31 cellular contexts compared by ENCODE assay signal in the genomic region with DNA sequence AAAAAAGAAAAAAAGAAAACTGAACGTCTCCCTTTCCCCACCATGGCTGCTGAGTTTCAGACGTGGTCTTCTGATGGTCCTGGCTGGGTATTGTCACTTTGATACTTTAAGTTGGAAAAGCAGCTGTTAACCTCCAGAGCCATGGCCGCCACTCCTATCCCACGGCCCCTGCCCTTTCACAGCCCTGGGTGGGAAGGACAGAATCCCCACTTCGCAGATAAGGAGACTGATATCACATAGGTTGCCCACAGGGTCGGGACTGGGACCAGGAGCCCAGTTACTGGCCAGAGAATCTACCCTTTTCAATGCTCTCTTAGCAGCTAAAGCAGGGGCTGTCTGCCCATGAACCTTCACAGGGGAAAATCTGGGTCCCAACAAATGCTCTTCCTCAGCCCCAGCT. TPM values are rescaled to one million over a fixed set of nuclear protein-coding genes. Genes with fewer than 3 reads are reported as not detected.
"Had no signal": no experiment of that assay in that cellular context is flagged by ENCODE, and none has a peak within 500 bp of the region (broad histone marks: within the 10 kb centered on the region; RNA-seq: fewer than 3 reads in every experiment).

No MANE protein-coding gene starts in this region.

- H3K9me3 ChIP-seq: esophagus squamous epithelium, heart right ventricle, left lung, lower lobe of right lung, pancreas, prostate gland, suprapubic skin, tibial nerve had no signal

- H3K4me3 Mint-ChIP-seq: activated CD4-positive, alpha-beta memory T cell treated with anti-CD3 and anti-CD28 coated beads for 36 hours; activated CD4-positive, alpha-beta T cell treated with anti-CD3 and anti-CD28 coated beads, Interleukin-2, amount 10 ng/mL, durations not matched to agents 24 days and 14 days; activated naive CD4-positive, alpha-beta T cell treated with anti-CD3 and anti-CD28 coated beads, Interleukin-2, amount 10 ng/mL, durations not matched to agents 7 days and 5 days; activated naive CD8-positive, alpha-beta T cell treated with anti-CD3 and anti-CD28 coated beads, Interleukin-2, amount 10 ng/mL, durations not matched to agents 7 days and 5 days; activated T-helper 1 cell treated with anti-CD3 and anti-CD28 coated beads, Interleukin-12 subunit alpha, Interleukin-12 subunit beta, Interleukin-2, Interleukin-4 antibody, amounts not matched to agents 30 ng/mL and 10 ng/mL and 1 ng/mL, durations not matched to agents 14 hours and 24 hours and 36 hours; dendritic cell treated with granulocyte-macrophage colony-stimulating factor and Interleukin-4, amounts not matched to agents 40 ng/mL and 50 ng/mL, for 4 days; nephron had no signal

- H3K9me3 Mint-ChIP-seq: activated CD4-positive, alpha-beta memory T cell treated with anti-CD3 and anti-CD28 coated beads for 36 hours; activated CD4-positive, alpha-beta T cell treated with anti-CD3 and anti-CD28 coated beads, Interleukin-2, amount 10 ng/mL, durations not matched to agents 24 days and 14 days; activated naive CD4-positive, alpha-beta T cell treated with anti-CD3 and anti-CD28 coated beads, Interleukin-2, amount 10 ng/mL, durations not matched to agents 7 days and 5 days; activated naive CD8-positive, alpha-beta T cell treated with anti-CD3 and anti-CD28 coated beads, Interleukin-2, amount 10 ng/mL, durations not matched to agents 7 days and 5 days; activated T-helper 1 cell treated with anti-CD3 and anti-CD28 coated beads, Interleukin-12 subunit alpha, Interleukin-12 subunit beta, Interleukin-2, Interleukin-4 antibody, amounts not matched to agents 30 ng/mL and 10 ng/mL and 1 ng/mL, durations not matched to agents 14 hours and 24 hours and 36 hours; dendritic cell treated with granulocyte-macrophage colony-stimulating factor and Interleukin-4, amounts not matched to agents 40 ng/mL and 50 ng/mL, for 4 days; nephron had no signal

- H3K27me3 ChIP-seq: heart right ventricle, pancreas, suprapubic skin, tibial nerve had no signal

- H3K27ac Mint-ChIP-seq: activated CD4-positive, alpha-beta memory T cell treated with anti-CD3 and anti-CD28 coated beads for 36 hours; activated CD4-positive, alpha-beta T cell treated with anti-CD3 and anti-CD28 coated beads, Interleukin-2, amount 10 ng/mL, durations not matched to agents 24 days and 14 days; activated naive CD4-positive, alpha-beta T cell treated with anti-CD3 and anti-CD28 coated beads, Interleukin-2, amount 10 ng/mL, durations not matched to agents 7 days and 5 days; activated naive CD8-positive, alpha-beta T cell treated with anti-CD3 and anti-CD28 coated beads, Interleukin-2, amount 10 ng/mL, durations not matched to agents 7 days and 5 days; activated T-helper 1 cell treated with anti-CD3 and anti-CD28 coated beads, Interleukin-12 subunit alpha, Interleukin-12 subunit beta, Interleukin-2, Interleukin-4 antibody, amounts not matched to agents 30 ng/mL and 10 ng/mL and 1 ng/mL, durations not matched to agents 14 hours and 24 hours and 36 hours; dendritic cell treated with granulocyte-macrophage colony-stimulating factor and Interleukin-4, amounts not matched to agents 40 ng/mL and 50 ng/mL, for 4 days had no signal

- H3K4me2 ChIP-seq: smooth muscle cell had no signal

- H3K27me3 Mint-ChIP-seq: activated CD4-positive, alpha-beta memory T cell treated with anti-CD3 and anti-CD28 coated beads for 36 hours had no signal

- ATAC-seq: lower lobe of right lung had no signal

- H3K4me3 ChIP-seq: esophagus squamous epithelium, heart right ventricle, left lung, lower lobe of right lung, pancreas, prostate gland, smooth muscle cell, suprapubic skin, tibial nerve had no signal

- H3K4me1 ChIP-seq: pancreas, prostate gland, suprapubic skin, tibial nerve had no signal

- H3K27ac ChIP-seq: epithelial cell of prostate, left lung, lower lobe of right lung, pancreas, prostate gland, suprapubic skin, tibial nerve, WERI-Rb-1 had no signal

- FAIRE-seq: pancreas had no signal

- DNase-seq: activated CD4-positive, alpha-beta memory T cell treated with anti-CD3 and anti-CD28 coated beads for 36 hours; activated CD4-positive, alpha-beta T cell treated with anti-CD3 and anti-CD28 coated beads, Interleukin-2, amount 10 ng/mL, durations not matched to agents 24 days and 14 days; activated CD4-positive, CD25-positive, alpha-beta regulatory T cell treated with anti-CD3 and anti-CD28 coated beads, Interleukin-2, amount 50 U/mL, for 72 hours; activated CD8-positive, alpha-beta memory T cell treated with anti-CD3 and anti-CD28 coated beads, Interleukin-2, amount 50 U/mL, for 4 hours; activated effector memory CD4-positive, alpha-beta T cell treated with anti-CD3 and anti-CD28 coated beads, Interleukin-2, amount 50 U/mL, for 16 hours; activated naive CD4-positive, alpha-beta T cell treated with anti-CD3 and anti-CD28 coated beads, Interleukin-2, amount 10 ng/mL, durations not matched to agents 7 days and 5 days; activated naive CD8-positive, alpha-beta T cell treated with anti-CD3 and anti-CD28 coated beads, Interleukin-2, amount 10 ng/mL, durations not matched to agents 7 days and 5 days; activated T-cell treated with anti-CD3 and anti-CD28 coated beads, Interleukin-2, amount 50 U/mL, for 1 hour; amniotic stem cell; caudate nucleus; esophagus squamous epithelium; foreskin melanocyte; heart right ventricle; left lung; lower lobe of right lung; mesenchymal stem cell; stimulated activated CD4-positive, alpha-beta T cell treated with anti-CD3 and anti-CD28 coated beads, Interleukin-15, amount 100 ng/mL, for 24 hours; stimulated activated CD4-positive, alpha-beta T cell treated with anti-CD3 and anti-CD28 coated beads, Interleukin-2, amount 100 ng/mL, for 24 hours; stimulated activated naive CD4-positive, alpha-beta T cell; T-helper 17 cell; T1000; WERI-Rb-1 had no signal

- H3K36me3 ChIP-seq: esophagus squamous epithelium, heart right ventricle, left lung, lower lobe of right lung, pancreas, prostate gland, suprapubic skin, tibial nerve, WERI-Rb-1 had no signal

- H3K36me3 Mint-ChIP-seq: activated CD4-positive, alpha-beta memory T cell treated with anti-CD3 and anti-CD28 coated beads for 36 hours; activated naive CD4-positive, alpha-beta T cell treated with anti-CD3 and anti-CD28 coated beads, Interleukin-2, amount 10 ng/mL, durations not matched to agents 7 days and 5 days; activated naive CD8-positive, alpha-beta T cell treated with anti-CD3 and anti-CD28 coated beads, Interleukin-2, amount 10 ng/mL, durations not matched to agents 7 days and 5 days had no signal

RNA-seq across cellular contexts. Expression of a gene that starts 16.8 kb away (rescaled TPM):
- total RNA-seq: activated CD4-positive, alpha-beta memory T cell treated with anti-CD3 and anti-CD28 coated beads for 36 hours; activated CD4-positive, alpha-beta T cell treated with anti-CD3 and anti-CD28 coated beads, Interleukin-2, amount 10 ng/mL, durations not matched to agents 24 days and 14 days; activated T-helper 1 cell treated with anti-CD3 and anti-CD28 coated beads, Interleukin-12 subunit alpha, Interleukin-12 subunit beta, Interleukin-2, Interleukin-4 antibody, amounts not matched to agents 30 ng/mL and 10 ng/mL and 1 ng/mL, durations not matched to agents 14 hours and 24 hours and 36 hours; lower lobe of right lung had no signal
